Comparison of ENCODE assay signal across 1 cellular context in the genomic region with DNA sequence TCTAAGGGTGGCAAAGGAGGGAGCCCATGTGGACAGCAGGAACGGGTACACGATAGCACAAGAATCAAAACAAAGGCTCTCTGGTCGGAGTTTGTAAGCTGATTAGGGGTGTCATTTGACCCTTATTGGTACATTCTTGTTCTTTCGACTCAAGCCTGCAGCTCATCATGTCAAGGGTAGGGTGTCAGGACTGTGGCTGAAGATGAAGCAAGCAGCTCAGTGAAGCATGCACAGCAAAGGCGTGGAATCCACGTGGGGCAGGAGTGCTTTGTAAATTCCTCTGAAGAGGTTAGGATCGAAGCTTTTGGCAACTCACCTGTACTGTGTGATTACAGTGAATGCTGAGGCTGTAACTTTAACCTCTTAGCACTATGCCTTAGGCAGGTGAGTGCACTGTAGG.
TF ChIP-seq lines count a peak whose summit lies in the region.

No MANE protein-coding gene starts in this region.

TF ChIP-seq in HEK293, 187 proteins besides CTCF, POLR2A, EP300 and RAD21 (continued from another document):
- TF ChIP-seq PRDM10 (tag by site-specific recombination; IDR thresholded peaks at IDR 0.05) (peak; percentile 8; the same call in 1 of the 2 replicates), KLF7 (tag by site-specific recombination; IDR thresholded peaks at IDR 0.05; ENCODE audit: borderline replicate concordance) (no peak)
